ENCODE assay signal across 27 cellular contexts in genomic region chr1:17023573-17023972, GRCh38. TPM values are rescaled to one million over a fixed set of nuclear protein-coding genes. Genes with fewer than 3 reads are reported as not detected.
DNase-seq lines count a peak whose midpoint lies in the region; ATAC-seq and TF ChIP-seq lines count a peak whose summit lies in the region.
"Had no signal": no experiment of that assay in that cellular context is flagged by ENCODE, and none has a peak within 500 bp of the region (broad histone marks: within the 10 kb centered on the region; RNA-seq: fewer than 3 reads in every experiment).

No MANE protein-coding gene starts in this region.

- peaks cover 97 to 100% (median 100%) of the 10 kb centered on the region in 11 experiments for H3K36me3 ChIP-seq in BLaER1 treated with 17β-estradiol and CSF1 and Interleukin-3, amounts not matched to agents 10 nM and 100 nM
- peaks cover 12% of the 10 kb centered on the region for H3K36me3 ChIP-seq in neural progenitor cell

- DNase-seq in choroid plexus epithelial cell (ENCODE audit: low read depth) (no peak), neural progenitor cell (ENCODE audit: low spot score) (peak; percentile 64), OCI-M1 (lab: John Stamatoyannopoulos, UW) (no peak), coronary artery (ENCODE audit: low spot score) (no peak)
- no peak for DNase-seq in naive thymus-derived CD8-positive, alpha-beta T cell
- DNase-seq: activated CD4-positive, CD25-positive, alpha-beta regulatory T cell treated with anti-CD3 and anti-CD28 coated beads, Interleukin-2, amount 50 U/mL, for 72 hours; activated CD8-positive, alpha-beta T cell treated with anti-CD3 and anti-CD28 coated beads, Interleukin-2, amount 10 ng/mL, durations not matched to agents 7 days and 5 days; activated naive CD4-positive, alpha-beta T cell treated with Interleukin-2 at 50 U/mL for 16 hours; amygdala; dermis blood vessel endothelial cell; mesenchymal stem cell; MG63; NCI-H1417 treated with DMSO at 0.1 percent for 48 hours; NCI-H2081 treated with DMSO at 0.1 percent for 48 hours; NCI-H345; SIG-M5; spleen; stimulated activated CD4-positive, alpha-beta T cell treated with anti-CD3 and anti-CD28 coated beads, Interleukin-2, amount 100 ng/mL, for 48 hours; stimulated activated naive CD4-positive, alpha-beta T cell; T-cell; testis had no signal

- peaks cover 3% of the 10 kb centered on the region for H3K27me3 Mint-ChIP-seq in neural progenitor cell (ENCODE audit: insufficient read depth, low read depth)
- no peaks in the 10 kb centered on the region for H3K27me3 Mint-ChIP-seq in naive thymus-derived CD8-positive, alpha-beta T cell
- H3K27me3 Mint-ChIP-seq: T-cell had no signal

- no peaks in the 10 kb centered on the region for H3K9me3 Mint-ChIP-seq in neural progenitor cell
- no peaks in the 10 kb centered on the region for H3K9me3 Mint-ChIP-seq in naive thymus-derived CD8-positive, alpha-beta T cell
- H3K9me3 Mint-ChIP-seq: T-cell had no signal

- POLR2A ChIA-PET in naive thymus-derived CD8-positive, alpha-beta T cell (lab: Charles Lee), result no interaction called here

- TF ChIP-seq CTCF in choroid plexus epithelial cell (conservative IDR thresholded peaks at IDR 0.05; ENCODE audit: low read depth, low read length) (peak; percentile 33), neural progenitor cell (IDR thresholded peaks at IDR 0.05) (peak; percentile 52), coronary artery (IDR thresholded peaks at IDR 0.05) (no peak)

- peak overlapping the region in 1 of 11 experiments; percentile 32; a peak in 2 of 22 replicates for H3K27ac ChIP-seq in BLaER1 treated with 17β-estradiol and CSF1 and Interleukin-3, amounts not matched to agents 10 nM and 100 nM
- H3K27ac ChIP-seq in neural progenitor cell, result peak overlapping the region; percentile 86
- H3K27ac ChIP-seq in coronary artery, result no peak overlapping the region
- H3K27ac ChIP-seq: C4-2B, testis had no signal

- peaks cover 36% of the 10 kb centered on the region for H3K36me3 Mint-ChIP-seq in neural progenitor cell
- H3K36me3 Mint-ChIP-seq in naive thymus-derived CD8-positive, alpha-beta T cell, result peaks cover 0 to 89% (median 4%) of the 10 kb centered on the region in 3 donors

- peak overlapping the region in 6 of 11 experiments; percentile 6 to 57 (median 24); a peak in 8 of 22 replicates for H3K9ac ChIP-seq in BLaER1 treated with 17β-estradiol and CSF1 and Interleukin-3, amounts not matched to agents 10 nM and 100 nM
- H3K9ac ChIP-seq in neural progenitor cell, result no peak overlapping the region

- H3K4me1 ChIP-seq in BLaER1 treated with 17β-estradiol and CSF1 and Interleukin-3, amounts not matched to agents 10 nM and 100 nM, result peaks cover 12 to 60% (median 20%) of the 10 kb centered on the region in 10 experiments; a peak in 17 of 20 replicates
- peaks cover 19% of the 10 kb centered on the region for H3K4me1 ChIP-seq in neural progenitor cell
- H3K4me1 ChIP-seq: testis had no signal

- peaks cover 12 to 91% (median 49%) of the 10 kb centered on the region in 11 experiments; a peak in 20 of 22 replicates for H4K20me1 ChIP-seq in BLaER1 treated with 17β-estradiol and CSF1 and Interleukin-3, amounts not matched to agents 10 nM and 100 nM
- no peaks in the 10 kb centered on the region for H4K20me1 ChIP-seq in neural progenitor cell (ENCODE audit: low read depth)

- ATAC-seq in HG02610 (IDR thresholded peaks at IDR 0.05; ENCODE audit: unreplicated experiment) (peak; percentile 30), GM21423 (IDR thresholded peaks at IDR 0.05; ENCODE audit: unreplicated experiment) (no peak)
- no peak for ATAC-seq in naive thymus-derived CD8-positive, alpha-beta T cell
- ATAC-seq: activated CD8-positive, alpha-beta T cell treated with anti-CD3 and anti-CD28 coated beads, Interleukin-2, amount 10 ng/mL, durations not matched to agents 7 days and 5 days; K562; T-cell had no signal

- no peaks in the 10 kb centered on the region for H3K27me3 ChIP-seq in BLaER1 treated with 17β-estradiol and CSF1 and Interleukin-3, amounts not matched to agents 10 nM and 100 nM
- H3K27me3 ChIP-seq in neural progenitor cell, result no peaks in the 10 kb centered on the region
- H3K27me3 ChIP-seq: MG63, spleen, testis had no signal

- H3K4me3 Mint-ChIP-seq in neural progenitor cell, result no peak overlapping the region
- no peak overlapping the region for H3K4me3 Mint-ChIP-seq in naive thymus-derived CD8-positive, alpha-beta T cell
- H3K4me3 Mint-ChIP-seq: activated CD8-positive, alpha-beta T cell treated with anti-CD3 and anti-CD28 coated beads, Interleukin-2, amount 10 ng/mL, durations not matched to agents 7 days and 5 days; T-cell had no signal

- no peaks in the 10 kb centered on the region for H3K79me2 ChIP-seq in neural progenitor cell (ENCODE audit: low read depth)

- peak overlapping the region; percentile 81 for H3K27ac Mint-ChIP-seq in neural progenitor cell
- H3K27ac Mint-ChIP-seq in naive thymus-derived CD8-positive, alpha-beta T cell, result peak overlapping the region in 4 of 10 donors; percentile 24 to 48 (median 32)
- H3K27ac Mint-ChIP-seq: activated CD8-positive, alpha-beta T cell treated with anti-CD3 and anti-CD28 coated beads, Interleukin-2, amount 10 ng/mL, durations not matched to agents 7 days and 5 days had no signal

- H3K4me1 Mint-ChIP-seq in neural progenitor cell, result peaks cover 5% of the 10 kb centered on the region
- peaks cover 0 to 6% (median 1%) of the 10 kb centered on the region in 4 donors for H3K4me1 Mint-ChIP-seq in naive thymus-derived CD8-positive, alpha-beta T cell

- peak overlapping the region in 5 of 11 experiments; percentile 51 to 87 (median 72); a peak in 10 of 22 replicates for H3K4me2 ChIP-seq in BLaER1 treated with 17β-estradiol and CSF1 and Interleukin-3, amounts not matched to agents 10 nM and 100 nM
- H3K4me2 ChIP-seq in neural progenitor cell, result peak overlapping the region; percentile 56

- no peak overlapping the region for H3K4me3 ChIP-seq in BLaER1 treated with 17β-estradiol and CSF1 and Interleukin-3, amounts not matched to agents 10 nM and 100 nM
- H3K4me3 ChIP-seq in choroid plexus epithelial cell (ENCODE audit: low read depth, low read length), result no peak overlapping the region
- H3K4me3 ChIP-seq in neural progenitor cell, result no peak overlapping the region
- no peak overlapping the region for H3K4me3 ChIP-seq in coronary artery
- H3K4me3 ChIP-seq: K562, MG63, spleen, testis had no signal

- H2AFZ ChIP-seq in neural progenitor cell (replicated peaks), result no peak overlapping the region

- peaks cover 32% of the 10 kb centered on the region for H3F3A ChIP-seq in neural progenitor cell (ENCODE audit: low read depth)

- H3K9me3 ChIP-seq in BLaER1 treated with 17β-estradiol and CSF1 and Interleukin-3, amounts not matched to agents 10 nM and 100 nM (replicated peaks in 1 of 11), result no peaks in the 10 kb centered on the region
- H3K9me3 ChIP-seq in neural progenitor cell (ENCODE audit: low read depth), result no peaks in the 10 kb centered on the region
- H3K9me3 ChIP-seq: MG63, spleen, testis had no signal

RNA-seq across cellular contexts. Expression of gene ATP13A2, which starts 11.8 kb away (rescaled TPM):
- 18.8 and 46.6 TPM in 2 replicates for total RNA-seq in neural progenitor cell (ENCODE audit: low replicate concordance)
- total RNA-seq in naive thymus-derived CD8-positive, alpha-beta T cell, result 10 to 100 TPM; 44.3 to 44.4 TPM
- polyA plus RNA-seq in naive thymus-derived CD8-positive, alpha-beta T cell, result 10 to 100 TPM; 21.6 to 43.7 (median 31.9) TPM

RNA-seq across cellular contexts. Expression of gene SDHB, which starts 30.3 kb away (rescaled TPM):
- 53.8 and 61.2 TPM in 2 replicates for total RNA-seq in neural progenitor cell (ENCODE audit: low replicate concordance)
- 10 to 100 TPM; 56.1 to 60.6 TPM for total RNA-seq in naive thymus-derived CD8-positive, alpha-beta T cell
- 100 to 1,000 TPM; 128 to 149 (median 129) TPM for polyA plus RNA-seq in naive thymus-derived CD8-positive, alpha-beta T cell

RNA-seq across cellular contexts. Expression of gene MFAP2, which starts 43.2 kb away (rescaled TPM):
- total RNA-seq in neural progenitor cell (ENCODE audit: low replicate concordance), result 68.8 and 160 TPM in 2 replicates
- total RNA-seq in naive thymus-derived CD8-positive, alpha-beta T cell, result not detected
- under 1 TPM in 1 of 3 donors, not detected in 2; 0.41 TPM for polyA plus RNA-seq in naive thymus-derived CD8-positive, alpha-beta T cell
- total RNA-seq: activated CD8-positive, alpha-beta T cell treated with anti-CD3 and anti-CD28 coated beads, Interleukin-2, amount 10 ng/mL, durations not matched to agents 7 days and 5 days; HT1080; K562; T-cell had no signal
- polyA plus RNA-seq: K562 had no signal

Comparison
In these comparisons a context has a peak if more than half of its experiments do, and no peak if none do; other contexts are left out.
1. RNA of gene MFAP2, which starts 43.2 kb away (total RNA-seq): 68.8 to 160 TPM in neural progenitor cell; not detected in naive thymus-derived CD8-positive, alpha-beta T cell; every median in the first group is over 10 times any median in the second.